14 cellular contexts compared by ENCODE assay signal in genomic region chr4:8539661-8540060, GRCh38. TPM values are rescaled to one million over a fixed set of nuclear protein-coding genes. Genes with fewer than 3 reads are reported as not detected.
DNase-seq lines count a peak whose midpoint lies in the region; ATAC-seq and TF ChIP-seq lines count a peak whose summit lies in the region.
"Had no signal": no experiment of that assay in that cellular context is flagged by ENCODE, and none has a peak within 500 bp of the region (broad histone marks: within the 10 kb centered on the region; RNA-seq: fewer than 3 reads in every experiment).

No MANE protein-coding gene starts in this region.

- POLR2A ChIA-PET in activated CD8-positive, alpha-beta T cell treated with anti-CD3 and anti-CD28 coated beads, Interleukin-2, amount 10 ng/mL, durations not matched to agents 7 days and 5 days (lab: Charles Lee) = no interaction called here

- H3K4me1 Mint-ChIP-seq in activated CD8-positive, alpha-beta T cell treated with anti-CD3 and anti-CD28 coated beads, Interleukin-2, amount 10 ng/mL, durations not matched to agents 7 days and 5 days (ENCODE audit: low read depth) = peaks cover 8% of the 10 kb centered on the region
- H3K4me1 Mint-ChIP-seq in type B pancreatic cell (ENCODE audit: unreplicated experiment) = peaks cover 6% of the 10 kb centered on the region
- H3K4me1 Mint-ChIP-seq: B cell had no signal

- H3K4me3 Mint-ChIP-seq in activated CD8-positive, alpha-beta T cell treated with anti-CD3 and anti-CD28 coated beads, Interleukin-2, amount 10 ng/mL, durations not matched to agents 7 days and 5 days = no peak overlapping the region
- H3K4me3 Mint-ChIP-seq in type B pancreatic cell = no peak overlapping the region
- H3K4me3 Mint-ChIP-seq: B cell, endodermal cell had no signal

- no peak for TF ChIP-seq CTCF in type B pancreatic cell (conservative IDR thresholded peaks at IDR 0.05)

- no peak overlapping the region for H3K27ac Mint-ChIP-seq in activated CD8-positive, alpha-beta T cell treated with anti-CD3 and anti-CD28 coated beads, Interleukin-2, amount 10 ng/mL, durations not matched to agents 7 days and 5 days
- H3K27ac Mint-ChIP-seq in type B pancreatic cell = peak overlapping the region; percentile 47
- H3K27ac Mint-ChIP-seq: B cell, endodermal cell had no signal

- H3K36me3 Mint-ChIP-seq in activated CD8-positive, alpha-beta T cell treated with anti-CD3 and anti-CD28 coated beads, Interleukin-2, amount 10 ng/mL, durations not matched to agents 7 days and 5 days (ENCODE audit: low read depth) = no peaks in the 10 kb centered on the region
- H3K36me3 Mint-ChIP-seq in type B pancreatic cell = no peaks in the 10 kb centered on the region

- peak; percentile 17 for DNase-seq in stimulated activated CD4-positive, alpha-beta T cell treated with anti-CD3 and anti-CD28 coated beads, Interleukin-12 subunit alpha, Interleukin-12 subunit beta, amount 100 ng/mL, for 4 hours
- no peak for DNase-seq in stimulated activated CD4-positive, alpha-beta T cell treated with anti-CD3 and anti-CD28 coated beads, Interleukin-2, amount 100 ng/mL, for 48 hours
- no peak for DNase-seq in activated CD8-positive, alpha-beta T cell treated with anti-CD3 and anti-CD28 coated beads, Interleukin-2, amount 10 ng/mL, durations not matched to agents 7 days and 5 days
- DNase-seq in type B pancreatic cell (ENCODE audit: extremely low spot score, unreplicated experiment) (no peak), DMS53 treated with DMSO at 0.1 percent for 48 hours (lab: John Stamatoyannopoulos, UW; ENCODE audit: unreplicated experiment) (no peak), cerebellar cortex (ENCODE audit: low spot score) (no peak)
- no peak for DNase-seq in stimulated activated naive CD4-positive, alpha-beta T cell (lab: John Stamatoyannopoulos, UW)
- DNase-seq: endodermal cell, GF-D8 had no signal

- peak; percentile 31 for ATAC-seq in GM21723 (IDR thresholded peaks at IDR 0.05; ENCODE audit: unreplicated experiment)
- peak; percentile 33 for ATAC-seq in activated CD8-positive, alpha-beta T cell treated with anti-CD3 and anti-CD28 coated beads, Interleukin-2, amount 10 ng/mL, durations not matched to agents 7 days and 5 days

- CTCF ChIA-PET in activated CD8-positive, alpha-beta T cell treated with anti-CD3 and anti-CD28 coated beads, Interleukin-2, amount 10 ng/mL, durations not matched to agents 7 days and 5 days (lab: Charles Lee) = no interaction called here

- H3K27me3 Mint-ChIP-seq in activated CD8-positive, alpha-beta T cell treated with anti-CD3 and anti-CD28 coated beads, Interleukin-2, amount 10 ng/mL, durations not matched to agents 7 days and 5 days (ENCODE audit: low read depth) = no peaks in the 10 kb centered on the region
- no peaks in the 10 kb centered on the region for H3K27me3 Mint-ChIP-seq in type B pancreatic cell
- H3K27me3 Mint-ChIP-seq: B cell had no signal

- H3K9me3 Mint-ChIP-seq in activated CD8-positive, alpha-beta T cell treated with anti-CD3 and anti-CD28 coated beads, Interleukin-2, amount 10 ng/mL, durations not matched to agents 7 days and 5 days (ENCODE audit: insufficient read depth) = no peaks in the 10 kb centered on the region
- peaks cover under 1% of the 10 kb centered on the region for H3K9me3 Mint-ChIP-seq in type B pancreatic cell

RNA-seq across cellular contexts. Expression of gene GPR78, which starts 40.5 kb away (rescaled TPM):
- total RNA-seq in activated CD8-positive, alpha-beta T cell treated with anti-CD3 and anti-CD28 coated beads, Interleukin-2, amount 10 ng/mL, durations not matched to agents 7 days and 5 days = not detected
- 0.97 and 4.9 TPM in 2 replicates for total RNA-seq in type B pancreatic cell (ENCODE audit: low replicate concordance)
- total RNA-seq: B cell; OCI-LY7; renal cortical epithelial cell; T-helper 1 cell treated with Interleukin-12 subunit alpha and Interleukin-12 subunit beta and Interleukin-4 antibody, amounts not matched to agents 30 ng/mL and 1 ng/mL, for 36 hours had no signal

RNA-seq across cellular contexts. Expression of gene CPZ, which starts 52.9 kb away (rescaled TPM):
- total RNA-seq in activated CD8-positive, alpha-beta T cell treated with anti-CD3 and anti-CD28 coated beads, Interleukin-2, amount 10 ng/mL, durations not matched to agents 7 days and 5 days = under 1 TPM; 0.21 to 0.23 TPM
- total RNA-seq in type B pancreatic cell (ENCODE audit: low replicate concordance) = 4.9 and 12.6 TPM in 2 replicates
- total RNA-seq: B cell; OCI-LY7; T-helper 1 cell treated with Interleukin-12 subunit alpha and Interleukin-12 subunit beta and Interleukin-4 antibody, amounts not matched to agents 30 ng/mL and 1 ng/mL, for 36 hours had no signal
